Comparison of ENCODE assay signal across 8 cellular contexts in genomic region chr5:39948867-39949468, GRCh38.
A peak's percentile ranks its signal among the peaks of the same experiment; 100 is the strongest.
DNase-seq lines count a peak whose midpoint lies in the region; ATAC-seq and TF ChIP-seq lines count a peak whose summit lies in the region.

No MANE protein-coding gene starts in this region.

- H3K4me3 ChIP-seq in GM23338 (no peak overlapping the region), SJCRH30 (no peak overlapping the region), heart right ventricle (no peak overlapping the region), gastrocnemius medialis (no peak overlapping the region)

- H3K27ac Mint-ChIP-seq in GM23338: no peak overlapping the region
- H3K27ac Mint-ChIP-seq in activated naive CD4-positive, alpha-beta T cell treated with anti-CD3 and anti-CD28 coated beads, Interleukin-2, amount 50 U/mL, for 24 hours: peak overlapping the region; percentile 33

- H3K79me2 ChIP-seq in GM23338 (replicated peaks; ENCODE audit: insufficient read depth): no peaks in the 10 kb centered on the region

- H3K36me3 ChIP-seq in GM23338 (ENCODE audit: insufficient read depth) (no peaks in the 10 kb centered on the region), SJCRH30 (no peaks in the 10 kb centered on the region), heart right ventricle (no peaks in the 10 kb centered on the region), gastrocnemius medialis (no peaks in the 10 kb centered on the region)

- H3K36me3 Mint-ChIP-seq in GM23338 (ENCODE audit: low read depth): no peaks in the 10 kb centered on the region
- H3K36me3 Mint-ChIP-seq in activated naive CD4-positive, alpha-beta T cell treated with anti-CD3 and anti-CD28 coated beads, Interleukin-2, amount 50 U/mL, for 24 hours: peaks cover 3% of the 10 kb centered on the region

- H3K9me3 Mint-ChIP-seq in GM23338: no peaks in the 10 kb centered on the region; the same call in 2 of the 3 replicates
- H3K9me3 Mint-ChIP-seq in activated naive CD4-positive, alpha-beta T cell treated with anti-CD3 and anti-CD28 coated beads, Interleukin-2, amount 50 U/mL, for 24 hours: no peaks in the 10 kb centered on the region

- H3K9me3 ChIP-seq in SJCRH30 (replicated peaks): no peaks in the 10 kb centered on the region
- peaks cover 0 to 11% (median 0%) of the 10 kb centered on the region in 11 donors for H3K9me3 ChIP-seq in heart right ventricle
- no peaks in the 10 kb centered on the region for H3K9me3 ChIP-seq in gastrocnemius medialis

- H3K27ac ChIP-seq in GM23338 (ENCODE audit: low read depth): no peak overlapping the region
- no peak overlapping the region for H3K27ac ChIP-seq in SJCRH30
- H3K27ac ChIP-seq in heart right ventricle: no peak overlapping the region
- no peak overlapping the region for H3K27ac ChIP-seq in gastrocnemius medialis

- no peak overlapping the region for H2AFZ ChIP-seq in GM23338

- H3K27me3 ChIP-seq in GM23338 (ENCODE audit: insufficient read depth) (no peaks in the 10 kb centered on the region), SJCRH30 (no peaks in the 10 kb centered on the region), heart right ventricle (no peaks in the 10 kb centered on the region), gastrocnemius medialis (no peaks in the 10 kb centered on the region)

- no peaks in the 10 kb centered on the region for H3K4me1 Mint-ChIP-seq in GM23338
- H3K4me1 Mint-ChIP-seq in activated naive CD4-positive, alpha-beta T cell treated with anti-CD3 and anti-CD28 coated beads, Interleukin-2, amount 50 U/mL, for 24 hours: peaks cover 5% of the 10 kb centered on the region

- TF ChIP-seq CTCF in GM23338 (conservative IDR thresholded peaks at IDR 0.05; ENCODE audit: low read depth in 2 of 2): peak; percentile 67 to 86
- peak; percentile 59 to 81 (median 74) for TF ChIP-seq CTCF in heart right ventricle (IDR thresholded peaks at IDR 0.05)
- peak in 4 of 5 experiments; percentile 39 to 58 (median 46) for TF ChIP-seq CTCF in gastrocnemius medialis (IDR thresholded peaks at IDR 0.05 in 4 of 5, conservative IDR thresholded peaks at IDR 0.05 in 1 of 5)

- H3K9me2 ChIP-seq in GM23338 (ENCODE audit: insufficient read depth): no peaks in the 10 kb centered on the region

- no peaks in the 10 kb centered on the region for H3F3A ChIP-seq in GM23338 (replicated peaks; ENCODE audit: low read depth)

- no peaks in the 10 kb centered on the region for H4K20me1 ChIP-seq in GM23338 (replicated peaks; ENCODE audit: insufficient read depth)

- H3K4me3 Mint-ChIP-seq in GM23338: no peak overlapping the region
- H3K4me3 Mint-ChIP-seq in activated naive CD4-positive, alpha-beta T cell treated with anti-CD3 and anti-CD28 coated beads, Interleukin-2, amount 50 U/mL, for 24 hours: no peak overlapping the region

- intact Hi-C loops in heart right ventricle (cut with DNase I): loop anchor here in 8 of 10 donors (2.0 to 10.0 kb wide), 8 partner anchors 354 to 788 kb away; no protein-coding TSS in a partner anchor
- intact Hi-C loops in gastrocnemius medialis (cut with DNase I; ENCODE audit: low total_unique reads): loop anchor here (2.0 to 5.0 kb wide), 2 partner anchors 738 to 788 kb away; no protein-coding TSS in a partner anchor
- intact Hi-C loops in posterior vena cava (cut with DNase I): no loop called here

- ATAC-seq in GM23338: peak; percentile 81
- peak in 7 of 8 donors; percentile 66 to 79 (median 73) for ATAC-seq in heart right ventricle
- ATAC-seq in gastrocnemius medialis: peak in 1 of 2 donors; percentile 55

- TF ChIP-seq POLR2A in gastrocnemius medialis (IDR thresholded peaks at IDR 0.05): no peak

- 48 to 50% methylated on average over 2 of the region's 2 CpGs for WGBS in heart right ventricle, 2 donors

- H3K4me2 ChIP-seq in GM23338: no peak overlapping the region

- no peaks in the 10 kb centered on the region for H3K27me3 Mint-ChIP-seq in GM23338 (ENCODE audit: insufficient read depth, low read depth, poor library complexity)
- no peaks in the 10 kb centered on the region for H3K27me3 Mint-ChIP-seq in activated naive CD4-positive, alpha-beta T cell treated with anti-CD3 and anti-CD28 coated beads, Interleukin-2, amount 50 U/mL, for 24 hours

- H3K4me1 ChIP-seq in GM23338 (ENCODE audit: insufficient read depth) (no peaks in the 10 kb centered on the region), SJCRH30 (no peaks in the 10 kb centered on the region), heart right ventricle (peaks cover 0 to 24% (median 0%) of the 10 kb centered on the region in 9 donors), gastrocnemius medialis (no peaks in the 10 kb centered on the region)

- in situ Hi-C loops in gastrocnemius medialis (cut with MboI; ENCODE audit: low sequenced_read_pairs in 4 of 4): loop anchor here in 2 of 4 donors (10.0 kb wide), 1 partner anchor 736 kb away; no protein-coding TSS in a partner anchor

- peak; percentile 84 for DNase-seq in ELR (ENCODE audit: low read depth)
- peak; percentile 85 for DNase-seq in GM23338 (ENCODE audit: low spot score)
- DNase-seq in LHCN-M2 (ENCODE audit: low read depth): peak; percentile 74
- peak; percentile 63 to 91 for DNase-seq in SJCRH30
- peak in 1 of 2 donors; percentile 64 for DNase-seq in heart right ventricle
- peak; percentile 13 to 14 for DNase-seq in gastrocnemius medialis
- no peak for DNase-seq in posterior vena cava (ENCODE audit: low spot score)

TF ChIP-seq in GM23338, 12 proteins besides CTCF, POLR2A, EP300 and RAD21 (continues in another document):
- no peak for TF ChIP-seq STAT1 (IDR thresholded peaks at IDR 0.05; ENCODE audit: unreplicated experiment)
- no peak for TF ChIP-seq EZH2 (IDR thresholded peaks at IDR 0.05; ENCODE audit: low read depth, unreplicated experiment)
- TF ChIP-seq JUNB (IDR thresholded peaks at IDR 0.05; ENCODE audit: unreplicated experiment): no peak
- no peak for TF ChIP-seq REST (IDR thresholded peaks at IDR 0.05; ENCODE audit: unreplicated experiment)
- no peak for TF ChIP-seq POLR2AphosphoS5 (IDR thresholded peaks at IDR 0.05; ENCODE audit: low read depth)
- no peak for TF ChIP-seq NANOG (IDR thresholded peaks at IDR 0.05; ENCODE audit: borderline replicate concordance)
- TF ChIP-seq ZNF114 (CRISPR knock-in tag; IDR thresholded peaks at IDR 0.05): no peak

Comparison
In these comparisons a context has a peak if more than half of its experiments do, and no peak if none do; other contexts are left out.
1. intact Hi-C loops: an anchor here in heart right ventricle (2.0 to 10.0 kb wide) and gastrocnemius medialis (2.0 to 5.0 kb wide); none called in posterior vena cava.